ENCODE assay signal across 12 cellular contexts in the genomic region with DNA sequence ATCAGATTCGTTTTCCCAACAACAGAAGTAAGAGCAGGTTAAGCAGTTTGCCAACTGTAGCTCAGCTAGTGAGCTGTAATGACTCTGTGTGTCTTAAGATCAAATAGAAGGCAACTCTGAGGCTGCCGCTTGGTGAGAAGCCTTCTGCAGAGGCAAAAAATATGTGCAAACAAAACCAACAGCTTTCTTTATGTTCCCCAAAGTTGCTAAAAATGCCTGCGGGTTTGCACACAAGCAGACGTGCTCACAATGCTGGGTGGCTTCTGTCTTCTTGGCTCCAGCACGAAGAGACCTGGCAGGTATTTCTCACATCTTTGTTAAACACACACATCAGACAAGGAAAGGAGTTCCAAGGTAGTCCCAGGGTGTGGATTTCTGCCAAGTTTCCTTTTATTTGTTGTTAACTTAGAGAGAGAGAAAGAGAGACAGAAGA.
A peak's percentile ranks its signal among the peaks of the same experiment; 100 is the strongest.
DNase-seq lines count a peak whose midpoint lies in the region; ATAC-seq and TF ChIP-seq lines count a peak whose summit lies in the region.
"Had no signal": no experiment of that assay in that cellular context is flagged by ENCODE, and none has a peak within 500 bp of the region (broad histone marks: within the 10 kb centered on the region; RNA-seq: fewer than 3 reads in every experiment).

No MANE protein-coding gene starts in this region.

- CTCF ChIA-PET in CD8-positive, alpha-beta memory T cell (lab: Charles Lee) = interaction anchor here (1.1 to 2.4 kb wide), 4 partner anchors 25 to 161 kb away, joined by 4 to 10 read pairs (median 5); a partner anchor contains a TSS
- CTCF ChIA-PET in PC-3 (lab: Charles Lee) = no interaction called here

- no peaks in the 10 kb centered on the region for H3K79me2 ChIP-seq in PC-3 (ENCODE audit: low read length)
- no peaks in the 10 kb centered on the region for H3K79me2 ChIP-seq in parathyroid adenoma

- H3K27me3 Mint-ChIP-seq in CD8-positive, alpha-beta memory T cell = no peaks in the 10 kb centered on the region
- H3K27me3 Mint-ChIP-seq in effector memory CD8-positive, alpha-beta T cell = no peaks in the 10 kb centered on the region

- H3K4me1 ChIP-seq in CD8-positive, alpha-beta memory T cell (ENCODE audit: insufficient read depth, low read length) = peaks cover 61% of the 10 kb centered on the region
- H3K4me1 ChIP-seq in PC-3 (ENCODE audit: insufficient read depth, low read length) (peaks cover 14% of the 10 kb centered on the region), parathyroid adenoma (peaks cover 17% of the 10 kb centered on the region)
- H3K4me1 ChIP-seq: neural progenitor cell had no signal

- intact Hi-C loops in PC-3 (cut with micrococcal nuclease) = no loop called here

- no peak overlapping the region for H3K27ac ChIP-seq in CD8-positive, alpha-beta memory T cell (ENCODE audit: low read depth, low read length)
- no peak overlapping the region for H3K27ac ChIP-seq in PC-3 (ENCODE audit: low read length)
- peak overlapping the region; percentile 61 for H3K27ac ChIP-seq in parathyroid adenoma
- H3K27ac ChIP-seq: brain microvascular endothelial cell, neural progenitor cell had no signal

- H3K27me3 ChIP-seq in CD8-positive, alpha-beta memory T cell (ENCODE audit: insufficient read depth, low read length, poor library complexity, severe bottlenecking) = no peaks in the 10 kb centered on the region
- H3K27me3 ChIP-seq in PC-3 (ENCODE audit: low read length) = no peaks in the 10 kb centered on the region
- no peaks in the 10 kb centered on the region for H3K27me3 ChIP-seq in parathyroid adenoma (ENCODE audit: control insufficient read depth, insufficient read depth, low read length)
- H3K27me3 ChIP-seq: brain microvascular endothelial cell, neural progenitor cell had no signal

- ATAC-seq in PC-3 = peak; percentile 24
- peak; percentile 20 for ATAC-seq in effector memory CD8-positive, alpha-beta T cell (replicated peaks)

- H3F3A ChIP-seq in PC-3 (ENCODE audit: low read length, unreplicated experiment) = no peaks in the 10 kb centered on the region

- BruUV-seq in PC-3 (replicated peaks; lab: Mats Ljungman, UMichigan) = no TSS peak

- TF ChIP-seq CTCF in PC-3 (conservative IDR thresholded peaks at IDR 0.05; ENCODE audit: low read depth, low read length) (no peak), parathyroid adenoma (IDR thresholded peaks at IDR 0.05) (no peak)

- H3K4me2 ChIP-seq in PC-3 (ENCODE audit: low read length) = peak overlapping the region; percentile 38
- no peak overlapping the region for H3K4me2 ChIP-seq in parathyroid adenoma (ENCODE audit: low read length)
- H3K4me2 ChIP-seq: neural progenitor cell, SK-N-SH had no signal

- POLR2A ChIA-PET in CD8-positive, alpha-beta memory T cell (lab: Charles Lee) = interaction anchor here (1.5 to 3.5 kb wide), 4 partner anchors 17 to 159 kb away, joined by 6 to 33 read pairs (median 8); a partner anchor contains a TSS
- POLR2A ChIA-PET in PC-3 (lab: Charles Lee; ENCODE audit: unreplicated experiment) = no interaction called here

- no peaks in the 10 kb centered on the region for H4K20me1 ChIP-seq in PC-3 (ENCODE audit: low read length)

- peak overlapping the region; percentile 43 for H3K4me3 ChIP-seq in CD8-positive, alpha-beta memory T cell (ENCODE audit: low read length)
- H3K4me3 ChIP-seq in PC-3 (ENCODE audit: low read length) (no peak overlapping the region), parathyroid adenoma (ENCODE audit: low read depth, low read length) (no peak overlapping the region)
- H3K4me3 ChIP-seq: neural progenitor cell had no signal

- peak overlapping the region in 6 of 7 donors; percentile 74 to 91 (median 78) for H3K4me3 Mint-ChIP-seq in CD8-positive, alpha-beta memory T cell
- peak overlapping the region; percentile 73 to 77 for H3K4me3 Mint-ChIP-seq in effector memory CD8-positive, alpha-beta T cell
- H3K4me3 Mint-ChIP-seq: HFFc6, neural progenitor cell had no signal

- no peaks in the 10 kb centered on the region for H3K9me2 ChIP-seq in PC-3 (replicated peaks; ENCODE audit: low read length)
- H3K9me2 ChIP-seq: SK-N-SH had no signal

- peak in 2 of 5 donors; percentile 19 to 37 for DNase-seq in CD8-positive, alpha-beta memory T cell
- peak; percentile 79 for DNase-seq in PC-3
- DNase-seq in effector memory CD8-positive, alpha-beta T cell = peak in 1 of 3 experiments; percentile 14
- DNase-seq in NCI-H2081 (lab: John Stamatoyannopoulos, UW) = no peak
- DNase-seq in 8988T = no peak
- no peak for DNase-seq in stimulated activated CD4-positive, alpha-beta T cell treated with anti-CD3 and anti-CD28 coated beads, Interleukin-4, amount 100 ng/mL, for 1 hour
- DNase-seq: activated CD4-positive, CD25-positive, alpha-beta regulatory T cell; brain microvascular endothelial cell; HFFc6; SK-N-SH had no signal

- peaks cover 0 to 1% (median 0%) of the 10 kb centered on the region in 5 donors for H3K9me3 Mint-ChIP-seq in CD8-positive, alpha-beta memory T cell
- no peaks in the 10 kb centered on the region for H3K9me3 Mint-ChIP-seq in effector memory CD8-positive, alpha-beta T cell
- H3K9me3 Mint-ChIP-seq: HFFc6 had no signal

- no peaks in the 10 kb centered on the region for H3K36me3 Mint-ChIP-seq in CD8-positive, alpha-beta memory T cell
- peaks cover 5% of the 10 kb centered on the region for H3K36me3 Mint-ChIP-seq in effector memory CD8-positive, alpha-beta T cell (ENCODE audit: insufficient read depth)
- H3K36me3 Mint-ChIP-seq: neural progenitor cell had no signal

- H3K9ac ChIP-seq in PC-3 (ENCODE audit: low read length) (no peak overlapping the region), parathyroid adenoma (no peak overlapping the region)
- H3K9ac ChIP-seq: neural progenitor cell, SK-N-SH had no signal

- H3K9me3 ChIP-seq in CD8-positive, alpha-beta memory T cell (ENCODE audit: low read length) = no peaks in the 10 kb centered on the region
- H3K9me3 ChIP-seq in PC-3 (ENCODE audit: low read length) (no peaks in the 10 kb centered on the region), parathyroid adenoma (ENCODE audit: control insufficient read depth, low read length) (no peaks in the 10 kb centered on the region)
- H3K9me3 ChIP-seq: SK-N-SH had no signal

- peak overlapping the region; percentile 37 to 95 (median 80) for H3K27ac Mint-ChIP-seq in CD8-positive, alpha-beta memory T cell
- peak overlapping the region; percentile 33 to 95 for H3K27ac Mint-ChIP-seq in effector memory CD8-positive, alpha-beta T cell
- H3K27ac Mint-ChIP-seq: HFFc6, neural progenitor cell had no signal

- no peaks in the 10 kb centered on the region for H3K36me3 ChIP-seq in CD8-positive, alpha-beta memory T cell (ENCODE audit: insufficient read depth, low read length)
- H3K36me3 ChIP-seq in PC-3 (ENCODE audit: low read depth, low read length) (no peaks in the 10 kb centered on the region), parathyroid adenoma (ENCODE audit: control insufficient read depth, insufficient read depth, low read length) (no peaks in the 10 kb centered on the region)
- H3K36me3 ChIP-seq: brain microvascular endothelial cell, neural progenitor cell had no signal

- H2AFZ ChIP-seq in PC-3 (ENCODE audit: low read length) = peak overlapping the region; percentile 66
- peak overlapping the region; percentile 75 for H2AFZ ChIP-seq in parathyroid adenoma
- H2AFZ ChIP-seq: neural progenitor cell had no signal

- H3K4me1 Mint-ChIP-seq in CD8-positive, alpha-beta memory T cell = peaks cover 70 to 84% (median 78%) of the 10 kb centered on the region in 3 donors
- H3K4me1 Mint-ChIP-seq in effector memory CD8-positive, alpha-beta T cell (ENCODE audit: low read depth in 2 of 2) = peaks cover 55 to 75% of the 10 kb centered on the region in 2 donors
- H3K4me1 Mint-ChIP-seq: neural progenitor cell had no signal
